Comparison of ENCODE assay signal across 18 cellular contexts in the genomic region with DNA sequence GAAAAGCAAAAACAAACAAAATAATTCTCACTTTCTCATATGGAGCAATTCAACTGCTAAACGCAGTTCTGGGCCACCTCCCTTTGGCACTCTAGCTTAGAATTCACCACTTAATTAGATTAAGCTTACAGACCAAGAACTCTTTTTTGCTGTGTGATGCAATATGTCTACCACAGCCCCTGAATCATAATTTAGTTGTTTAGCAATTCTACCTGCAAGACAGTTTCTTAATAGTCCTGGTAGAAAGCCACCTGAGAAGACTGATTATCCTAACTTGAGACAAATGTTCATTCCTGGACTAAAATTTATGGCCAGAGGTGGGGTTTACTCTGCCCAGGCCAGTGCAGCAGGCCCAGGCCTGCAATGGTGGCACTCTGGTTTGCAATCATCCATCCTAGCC.
DNase-seq lines count a peak whose midpoint lies in the region; ATAC-seq and TF ChIP-seq lines count a peak whose summit lies in the region.
"Had no signal": no experiment of that assay in that cellular context is flagged by ENCODE, and none has a peak within 500 bp of the region (broad histone marks: within the 10 kb centered on the region; RNA-seq: fewer than 3 reads in every experiment).

No MANE protein-coding gene starts in this region.

- peaks cover 9% of the 10 kb centered on the region for H3K4me1 ChIP-seq in IMR-90 (ENCODE audit: control insufficient read depth, insufficient read depth, low read length)
- H3K4me1 ChIP-seq: ascending aorta, BLaER1, esophagus muscularis mucosa had no signal

- no peak overlapping the region for H3K14ac ChIP-seq in IMR-90 (replicated peaks; ENCODE audit: low read depth, low read length)

- no peak overlapping the region for H3K9ac ChIP-seq in IMR-90 (ENCODE audit: low read depth, low read length)
- H3K9ac ChIP-seq: BLaER1 had no signal

- no peak overlapping the region for H3K4ac ChIP-seq in IMR-90 (ENCODE audit: low read depth, low read length)

- no peak overlapping the region for H3K27ac ChIP-seq in IMR-90 (ENCODE audit: insufficient read depth, low read length)
- H3K27ac ChIP-seq: ascending aorta, BLaER1, esophagus muscularis mucosa, thoracic aorta had no signal

- TF ChIP-seq RAD21 in IMR-90 (IDR thresholded peaks at IDR 0.05; ENCODE audit: low read length), result no peak

- H3K36me3 ChIP-seq in IMR-90 (ENCODE audit: control insufficient read depth, insufficient read depth, low read length), result no peaks in the 10 kb centered on the region
- H3K36me3 ChIP-seq: ascending aorta, BLaER1, esophagus muscularis mucosa, thoracic aorta had no signal

- POLR2A ChIA-PET in IMR-90 (lab: Charles Lee; ENCODE audit: unreplicated experiment), result no interaction called here

- no peaks in the 10 kb centered on the region for H3K9me3 ChIP-seq in IMR-90 (ENCODE audit: control insufficient read depth, insufficient read depth, low read length)
- H3K9me3 ChIP-seq: ascending aorta, BLaER1, esophagus muscularis mucosa, thoracic aorta had no signal

- 100% methylated on average over 1 of the region's 1 CpG; no CpG with 5 or more reads in 1 of the 2 experiments for WGBS in IMR-90 (ENCODE audit: extremely low coverage in 2 of 2, insufficient read length in 1 of 2), 2 experiments

- H2AFZ ChIP-seq in IMR-90 (replicated peaks; ENCODE audit: low read length, poor library complexity), result no peak overlapping the region

- no peak overlapping the region for H2BK120ac ChIP-seq in IMR-90 (ENCODE audit: low read depth, low read length)

- H3K79me1 ChIP-seq in IMR-90 (ENCODE audit: low read depth in 1 of 2, low read length in 2 of 2), result no peaks in the 10 kb centered on the region

- H2BK15ac ChIP-seq in IMR-90 (ENCODE audit: low read depth, low read length), result no peak overlapping the region

- H4K8ac ChIP-seq in IMR-90 (ENCODE audit: low read depth in 2 of 2, low read length in 2 of 2), result no peak overlapping the region

- no peak overlapping the region for H2AK5ac ChIP-seq in IMR-90 (ENCODE audit: low read depth, low read length)

- no peak for DNase-seq in IMR-90
- peak; percentile 84 for DNase-seq in amniotic epithelial cell (ENCODE audit: low read depth)
- peak; percentile 67 for DNase-seq in fibroblast of the aortic adventitia (ENCODE audit: low read depth)
- DNase-seq in retinal pigment epithelial cell (ENCODE audit: low read depth), result peak; percentile 30
- no peak for DNase-seq in cerebellar cortex (ENCODE audit: low spot score)
- DNase-seq in cortex of kidney (lab: John Stamatoyannopoulos, UW), result no peak
- DNase-seq in NCI-H526 (lab: John Stamatoyannopoulos, UW), result no peak
- DNase-seq: activated CD4-positive, alpha-beta T cell treated with anti-CD3 and anti-CD28 coated beads, Interleukin-2, amount 50 U/mL, for 1 hour; activated naive CD4-positive, alpha-beta T cell; NCI-H2081; NCI-H526 treated with DMSO at 0.1 percent for 48 hours; nucleus accumbens; SW 1271 had no signal

- TF ChIP-seq POLR2A in IMR-90 (IDR thresholded peaks at IDR 0.05; ENCODE audit: low read depth, low read length), result no peak

- BruUV-seq in IMR-90 (replicated peaks; lab: Mats Ljungman, UMichigan), result no TSS peak

- no peaks in the 10 kb centered on the region for H3K27me3 ChIP-seq in IMR-90 (ENCODE audit: control insufficient read depth, insufficient read depth, low read length)
- H3K27me3 ChIP-seq: ascending aorta, BLaER1, esophagus muscularis mucosa had no signal

- in situ Hi-C loops in IMR-90 (cut with MboI; ENCODE audit: low sequenced_read_pairs), result no loop called here

- no peak overlapping the region for H2BK20ac ChIP-seq in IMR-90 (ENCODE audit: low read depth, low read length)

- H3K56ac ChIP-seq in IMR-90 (ENCODE audit: extremely low read depth, insufficient read depth, low read length), result no peak overlapping the region

- no peak overlapping the region for H2BK5ac ChIP-seq in IMR-90 (ENCODE audit: low read depth, low read length, poor library complexity, severe bottlenecking)

- H3K4me2 ChIP-seq in IMR-90 (ENCODE audit: low read depth, low read length), result no peak overlapping the region
- H3K4me2 ChIP-seq: BLaER1 had no signal

- H4K91ac ChIP-seq in IMR-90 (ENCODE audit: insufficient read depth, low read depth, low read length), result no peak overlapping the region

- H3K4me3 ChIP-seq in IMR-90 (ENCODE audit: insufficient read depth, low read depth, low read length) (no peak overlapping the region), fibroblast of the aortic adventitia (ENCODE audit: low read depth, low read length) (no peak overlapping the region), retinal pigment epithelial cell (ENCODE audit: low read length) (no peak overlapping the region)
- H3K4me3 ChIP-seq: ascending aorta, BLaER1, esophagus muscularis mucosa, thoracic aorta had no signal

- CTCF ChIA-PET in IMR-90 (lab: Yijun Ruan, JAX), result no interaction called here

- H3K9me1 ChIP-seq in IMR-90 (ENCODE audit: insufficient read depth, low read length), result peaks cover 6% of the 10 kb centered on the region; the same call in 1 of the 2 replicates

- dilution Hi-C loops in IMR-90 (cut with HindIII; ENCODE audit: low sequenced_read_pairs, unreplicated experiment), result no loop called here

- ATAC-seq in IMR-90 (ENCODE audit: low read depth), result no peak
- ATAC-seq in HG03439 (IDR thresholded peaks at IDR 0.05; ENCODE audit: unreplicated experiment), result no peak

- H2AK9ac ChIP-seq in IMR-90 (replicated peaks; ENCODE audit: low read depth, low read length, poor library complexity), result no peak overlapping the region

- H3K23ac ChIP-seq in IMR-90 (ENCODE audit: low read depth, low read length), result no peak overlapping the region

- H4K5ac ChIP-seq in IMR-90 (ENCODE audit: low read depth, low read length), result no peak overlapping the region

- no peak overlapping the region for H3K18ac ChIP-seq in IMR-90 (ENCODE audit: low read depth, low read length)

- H4K20me1 ChIP-seq in IMR-90 (ENCODE audit: insufficient read depth, low read length), result no peaks in the 10 kb centered on the region
- H4K20me1 ChIP-seq: BLaER1 had no signal

- TF ChIP-seq CTCF in IMR-90 (conservative IDR thresholded peaks at IDR 0.05; ENCODE audit: low read depth, low read length) (no peak), fibroblast of the aortic adventitia (IDR thresholded peaks at IDR 0.05; ENCODE audit: insufficient read depth, low read length) (no peak), retinal pigment epithelial cell (conservative IDR thresholded peaks at IDR 0.05; ENCODE audit: low read depth, low read length) (no peak)

- intact Hi-C loops in IMR-90 (cut with micrococcal nuclease), result no loop called here

TF ChIP-seq in IMR-90, 13 proteins besides CTCF, POLR2A, EP300 and RAD21:
- TF ChIP-seq SMC3 (IDR thresholded peaks at IDR 0.05; ENCODE audit: low read depth, low read length) (no peak), CEBPB (IDR thresholded peaks at IDR 0.05; ENCODE audit: low read depth, low read length) (peak; percentile 68; the same call in 1 of the 2 replicates)

Comparison
In these comparisons a context has a peak if more than half of its experiments do, and no peak if none do; other contexts are left out.
1. DNase-seq: peak in amniotic epithelial cell (single experiment), fibroblast of the aortic adventitia (single experiment) and retinal pigment epithelial cell (single experiment); none in IMR-90 (single experiment), cerebellar cortex (single experiment), cortex of kidney (single experiment) and NCI-H526 (0 of 2).